In the genomic region with DNA sequence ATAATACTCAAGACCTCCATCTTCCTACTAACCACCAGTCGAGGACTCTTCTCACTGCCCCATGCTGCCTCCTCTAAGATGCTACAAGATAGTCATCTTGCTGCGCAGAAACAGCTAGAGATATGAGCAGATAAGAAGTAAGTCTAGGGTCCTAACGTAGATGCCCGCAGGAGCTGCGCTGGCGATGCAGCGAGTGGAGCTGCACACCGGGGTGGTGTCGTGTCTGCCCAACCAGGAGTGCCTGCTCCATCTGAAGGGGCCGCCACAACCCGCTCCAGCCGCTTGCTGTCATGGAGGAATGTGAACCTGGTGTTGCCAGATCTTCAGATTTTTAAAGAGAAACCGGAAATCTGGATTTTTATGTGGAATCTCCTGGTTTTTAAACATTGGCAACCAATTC, we compare ENCODE assay signal across 1 cellular context.
TF ChIP-seq lines count a peak whose summit lies in the region.

No MANE protein-coding gene starts in this region.

TF ChIP-seq in liver, 16 proteins besides CTCF, POLR2A, EP300 and RAD21 (continued from another document):
- TF ChIP-seq, protein P1, sequence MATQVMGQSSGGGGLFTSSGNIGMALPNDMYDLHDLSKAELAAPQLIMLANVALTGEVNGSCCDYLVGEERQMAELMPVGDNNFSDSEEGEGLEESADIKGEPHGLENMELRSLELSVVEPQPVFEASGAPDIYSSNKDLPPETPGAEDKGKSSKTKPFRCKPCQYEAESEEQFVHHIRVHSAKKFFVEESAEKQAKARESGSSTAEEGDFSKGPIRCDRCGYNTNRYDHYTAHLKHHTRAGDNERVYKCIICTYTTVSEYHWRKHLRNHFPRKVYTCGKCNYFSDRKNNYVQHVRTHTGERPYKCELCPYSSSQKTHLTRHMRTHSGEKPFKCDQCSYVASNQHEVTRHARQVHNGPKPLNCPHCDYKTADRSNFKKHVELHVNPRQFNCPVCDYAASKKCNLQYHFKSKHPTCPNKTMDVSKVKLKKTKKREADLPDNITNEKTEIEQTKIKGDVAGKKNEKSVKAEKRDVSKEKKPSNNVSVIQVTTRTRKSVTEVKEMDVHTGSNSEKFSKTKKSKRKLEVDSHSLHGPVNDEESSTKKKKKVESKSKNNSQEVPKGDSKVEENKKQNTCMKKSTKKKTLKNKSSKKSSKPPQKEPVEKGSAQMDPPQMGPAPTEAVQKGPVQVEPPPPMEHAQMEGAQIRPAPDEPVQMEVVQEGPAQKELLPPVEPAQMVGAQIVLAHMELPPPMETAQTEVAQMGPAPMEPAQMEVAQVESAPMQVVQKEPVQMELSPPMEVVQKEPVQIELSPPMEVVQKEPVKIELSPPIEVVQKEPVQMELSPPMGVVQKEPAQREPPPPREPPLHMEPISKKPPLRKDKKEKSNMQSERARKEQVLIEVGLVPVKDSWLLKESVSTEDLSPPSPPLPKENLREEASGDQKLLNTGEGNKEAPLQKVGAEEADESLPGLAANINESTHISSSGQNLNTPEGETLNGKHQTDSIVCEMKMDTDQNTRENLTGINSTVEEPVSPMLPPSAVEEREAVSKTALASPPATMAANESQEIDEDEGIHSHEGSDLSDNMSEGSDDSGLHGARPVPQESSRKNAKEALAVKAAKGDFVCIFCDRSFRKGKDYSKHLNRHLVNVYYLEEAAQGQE (IDR thresholded peaks at IDR 0.05) = no peak
- TF ChIP-seq TAF1 (conservative IDR thresholded peaks at IDR 0.05) = no peak
- TF ChIP-seq RXRA (IDR thresholded peaks at IDR 0.05) = no peak
- TF ChIP-seq GABPA (IDR thresholded peaks at IDR 0.05 in 1 of 2, conservative IDR thresholded peaks at IDR 0.05 in 1 of 2) = no peak
- TF ChIP-seq, protein P2, sequence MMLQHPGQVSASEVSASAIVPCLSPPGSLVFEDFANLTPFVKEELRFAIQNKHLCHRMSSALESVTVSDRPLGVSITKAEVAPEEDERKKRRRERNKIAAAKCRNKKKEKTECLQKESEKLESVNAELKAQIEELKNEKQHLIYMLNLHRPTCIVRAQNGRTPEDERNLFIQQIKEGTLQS (IDR thresholded peaks at IDR 0.05) = no peak
